In the genomic region with DNA sequence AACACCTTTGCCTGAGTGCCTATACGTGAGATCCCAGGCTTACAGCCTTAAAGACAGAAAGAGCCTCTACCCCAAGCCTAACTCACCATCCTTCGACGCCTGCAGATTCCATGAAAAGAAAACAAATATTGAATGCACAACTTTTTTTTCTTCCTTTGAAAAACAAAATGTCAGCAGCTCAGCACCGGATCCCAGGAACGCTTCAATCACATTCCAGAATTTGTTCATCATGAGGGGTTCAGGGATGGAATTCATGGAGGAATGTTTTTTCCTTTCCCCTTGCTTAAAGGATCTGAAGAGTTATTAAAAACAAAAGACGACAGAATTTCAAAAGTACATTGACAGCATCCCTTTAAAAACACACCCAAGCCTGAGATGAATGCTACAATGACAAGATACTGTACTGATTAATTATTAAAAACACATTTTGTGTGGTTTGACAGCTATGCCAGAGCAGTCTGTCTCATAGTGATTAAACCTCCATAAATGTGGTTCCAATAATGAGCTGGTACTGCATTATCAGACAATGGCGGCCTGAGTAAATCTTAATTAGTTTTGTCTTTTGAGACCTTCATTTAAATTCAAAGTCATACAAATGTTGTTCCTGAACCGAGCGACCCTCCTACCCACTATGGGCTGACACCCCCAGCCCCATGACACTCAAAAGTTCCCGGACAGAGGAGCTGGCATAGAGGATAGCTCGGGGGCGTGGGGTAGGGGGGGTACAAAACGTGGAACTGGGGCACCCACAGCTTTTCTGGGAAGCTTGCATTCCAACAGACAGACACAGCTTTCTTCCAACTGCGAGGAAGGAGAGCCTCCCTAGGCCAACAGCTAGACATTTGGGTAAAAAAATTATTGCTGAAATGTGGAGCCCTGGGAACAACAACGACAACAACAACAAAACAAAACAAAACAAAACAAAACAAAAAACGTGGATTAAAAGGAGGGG, we compare ENCODE assay signal across 15 cellular contexts.
"Had no signal": no experiment of that assay in that cellular context is flagged by ENCODE, and none has a peak within 500 bp of the region (broad histone marks: within the 10 kb centered on the region; RNA-seq: fewer than 3 reads in every experiment).

No MANE protein-coding gene starts in this region.

- H3K4me1 ChIP-seq: lower lobe of right lung had no signal

- H3K27ac Mint-ChIP-seq: activated CD4-positive, alpha-beta T cell treated with anti-CD3 and anti-CD28 coated beads for 36 hours; activated CD8-positive, alpha-beta T cell treated with anti-CD3 and anti-CD28 coated beads, Interleukin-2, amount 10 ng/mL, durations not matched to agents 7 days and 5 days; natural killer cell; stimulated activated naive CD8-positive, alpha-beta T cell treated with anti-CD3 and anti-CD28 coated beads, Interleukin-15, amount 100 ng/mL, for 72 hours had no signal

- H3K9me3 Mint-ChIP-seq: natural killer cell; stimulated activated naive CD8-positive, alpha-beta T cell treated with anti-CD3 and anti-CD28 coated beads, Interleukin-15, amount 100 ng/mL, for 72 hours had no signal

- H3K27ac ChIP-seq: epithelial cell of prostate, lower lobe of right lung, WERI-Rb-1 had no signal

- H3K36me3 ChIP-seq: lower lobe of right lung, thoracic aorta, WERI-Rb-1 had no signal

- H3K9me3 ChIP-seq: lower lobe of right lung, thoracic aorta had no signal

- H3K4me1 Mint-ChIP-seq: activated CD4-positive, alpha-beta T cell treated with anti-CD3 and anti-CD28 coated beads for 36 hours; natural killer cell; stimulated activated naive CD8-positive, alpha-beta T cell treated with anti-CD3 and anti-CD28 coated beads, Interleukin-15, amount 100 ng/mL, for 72 hours had no signal

- ATAC-seq: activated CD4-positive, alpha-beta T cell treated with anti-CD3 and anti-CD28 coated beads for 36 hours; activated CD8-positive, alpha-beta T cell treated with anti-CD3 and anti-CD28 coated beads, Interleukin-2, amount 10 ng/mL, durations not matched to agents 7 days and 5 days; lower lobe of right lung; natural killer cell; stimulated activated naive CD8-positive, alpha-beta T cell treated with anti-CD3 and anti-CD28 coated beads, Interleukin-15, amount 100 ng/mL, for 72 hours had no signal

- H3K4me3 ChIP-seq: lower lobe of right lung had no signal

- DNase-seq: activated CD4-positive, alpha-beta T cell treated with anti-CD3 and anti-CD28 coated beads for 36 hours; activated CD8-positive, alpha-beta memory T cell treated with anti-CD3 and anti-CD28 coated beads, Interleukin-2, amount 50 U/mL, for 48 hours; activated CD8-positive, alpha-beta T cell treated with anti-CD3 and anti-CD28 coated beads, Interleukin-2, amount 10 ng/mL, durations not matched to agents 7 days and 5 days; activated naive CD4-positive, alpha-beta T cell treated with Interleukin-2 at 50 U/mL for 16 hours; central memory CD4-positive, alpha-beta T cell; effector memory CD4-positive, alpha-beta T cell; hippocampal formation; lower lobe of right lung; natural killer cell; stimulated activated CD4-positive, alpha-beta T cell treated with anti-CD3 and anti-CD28 coated beads, Interleukin-4, amount 100 ng/mL, for 24 hours; stimulated activated naive CD8-positive, alpha-beta T cell treated with anti-CD3 and anti-CD28 coated beads, Interleukin-15, amount 100 ng/mL, for 72 hours; T-helper 1 cell; WERI-Rb-1 had no signal

- H3K36me3 Mint-ChIP-seq: natural killer cell had no signal

- H3K4me3 Mint-ChIP-seq: activated CD4-positive, alpha-beta T cell treated with anti-CD3 and anti-CD28 coated beads for 36 hours; activated CD8-positive, alpha-beta T cell treated with anti-CD3 and anti-CD28 coated beads, Interleukin-2, amount 10 ng/mL, durations not matched to agents 7 days and 5 days; natural killer cell; stimulated activated naive CD8-positive, alpha-beta T cell treated with anti-CD3 and anti-CD28 coated beads, Interleukin-15, amount 100 ng/mL, for 72 hours had no signal
